19 cellular contexts compared by ENCODE assay signal in genomic region chr18:33735428-33735827, GRCh38.
DNase-seq lines count a peak whose midpoint lies in the region; ATAC-seq and TF ChIP-seq lines count a peak whose summit lies in the region.
"Had no signal": no experiment of that assay in that cellular context is flagged by ENCODE, and none has a peak within 500 bp of the region (broad histone marks: within the 10 kb centered on the region; RNA-seq: fewer than 3 reads in every experiment).

No MANE protein-coding gene starts in this region.

- no peaks in the 10 kb centered on the region for H3K36me3 Mint-ChIP-seq in activated naive CD4-positive, alpha-beta T cell treated with anti-CD3 and anti-CD28 coated beads, Interleukin-2, amount 50 U/mL, for 72 hours
- H3K36me3 Mint-ChIP-seq: CD4-positive, CD25-positive, alpha-beta regulatory T cell; IgD-negative memory B cell had no signal

- no peaks in the 10 kb centered on the region for H3K27me3 ChIP-seq in osteoblast (ENCODE audit: insufficient read depth, low read length)

- CTCF ChIA-PET in HEK293 (lab: Yijun Ruan, JAX), result interaction anchor here (0.7 to 1.7 kb wide), 5 partner anchors 9 to 524 kb away, joined by 3 to 9 read pairs (median 3); no protein-coding TSS in a partner anchor

- no peaks in the 10 kb centered on the region for H3K4me1 ChIP-seq in HEK293 (ENCODE audit: control insufficient read depth, insufficient read depth, low read length)
- H3K4me1 ChIP-seq in osteoblast (ENCODE audit: insufficient read depth, low read length), result no peaks in the 10 kb centered on the region

- POLR2A ChIA-PET in HEK293 (lab: Yijun Ruan, JAX), result no interaction called here

- peaks cover 18 to 24% of the 10 kb centered on the region in 2 donors for H3K9me3 Mint-ChIP-seq in activated naive CD4-positive, alpha-beta T cell treated with anti-CD3 and anti-CD28 coated beads, Interleukin-2, amount 50 U/mL, for 72 hours
- H3K9me3 Mint-ChIP-seq: IgD-negative memory B cell had no signal

- peak; percentile 32 for DNase-seq in COR-L47 (lab: John Stamatoyannopoulos, UW)
- DNase-seq in NCI-H524 (lab: John Stamatoyannopoulos, UW), result peak; percentile 84 to 92
- peak; percentile 67 to 86 for DNase-seq in erythroblast (lab: John Stamatoyannopoulos, UW)
- no peak for DNase-seq in activated naive CD4-positive, alpha-beta T cell treated with anti-CD3 and anti-CD28 coated beads, Interleukin-2, amount 50 U/mL, for 72 hours (ENCODE audit: low spot score in 2 of 2)
- DNase-seq in osteoblast (ENCODE audit: insufficient read length, low spot score, missing footprints), result no peak
- no peak for DNase-seq in stimulated activated CD4-positive, alpha-beta T cell treated with anti-CD3 and anti-CD28 coated beads, Interleukin-1b, Interleukin-23, amount 100 ng/mL, for 48 hours
- DNase-seq: CD4-positive, CD25-positive, alpha-beta regulatory T cell; EL; GF-D8; MV-4-11; NCI-H1105 treated with DMSO at 0.1 percent for 48 hours; NCI-H345; NCI-H526 treated with DMSO at 0.1 percent for 48 hours; SIG-M5; SK-N-SH; T-helper 2 cell had no signal

- TF ChIP-seq CTCF in HEK293 (tag by site-specific recombination; IDR thresholded peaks at IDR 0.05) (no peak), osteoblast (IDR thresholded peaks at IDR 0.05; ENCODE audit: extremely low read depth, low read depth, low read length) (no peak)

- H2AFZ ChIP-seq in osteoblast (ENCODE audit: low read length), result no peak overlapping the region

- no peaks in the 10 kb centered on the region for H4K20me1 ChIP-seq in osteoblast (ENCODE audit: insufficient read depth, low read length)

- H3K79me2 ChIP-seq in osteoblast (ENCODE audit: insufficient read depth, low read length), result no peaks in the 10 kb centered on the region

- TF ChIP-seq POLR2A in erythroblast (IDR thresholded peaks at IDR 0.05; ENCODE audit: low read length), result no peak

- no peak overlapping the region for H3K4me3 ChIP-seq in HEK293 (ENCODE audit: low read depth, low read length)
- no peak overlapping the region for H3K4me3 ChIP-seq in osteoblast (ENCODE audit: insufficient read depth, low read length)

- no peak for ATAC-seq in activated naive CD4-positive, alpha-beta T cell treated with anti-CD3 and anti-CD28 coated beads, Interleukin-2, amount 50 U/mL, for 72 hours
- ATAC-seq: Panc1 had no signal

- H3K36me3 ChIP-seq in HEK293 (ENCODE audit: control insufficient read depth in 2 of 2, insufficient read depth in 1 of 2, low read length in 2 of 2), result peaks cover 0 to 14% of the 10 kb centered on the region in 2 experiments; a peak in 1 of 3 replicates
- H3K36me3 ChIP-seq in osteoblast (ENCODE audit: insufficient read depth, low read length), result no peaks in the 10 kb centered on the region

- H3K27ac ChIP-seq in HEK293 (ENCODE audit: extremely low read depth, low read depth, low read length) (no peak overlapping the region), osteoblast (ENCODE audit: low read depth, low read length) (no peak overlapping the region)

- no peak overlapping the region for H3K4me2 ChIP-seq in osteoblast (ENCODE audit: insufficient read depth, low read length)
- H3K4me2 ChIP-seq: SK-N-SH had no signal

- H3K27ac Mint-ChIP-seq in activated naive CD4-positive, alpha-beta T cell treated with anti-CD3 and anti-CD28 coated beads, Interleukin-2, amount 50 U/mL, for 72 hours, result no peak overlapping the region
- H3K27ac Mint-ChIP-seq: CD4-positive, CD25-positive, alpha-beta regulatory T cell; IgD-negative memory B cell had no signal

- no peaks in the 10 kb centered on the region for H3K9me3 ChIP-seq in HEK293 (ENCODE audit: control insufficient read depth, insufficient read depth, low read depth, low read length)
- no peaks in the 10 kb centered on the region for H3K9me3 ChIP-seq in osteoblast (ENCODE audit: low read depth, low read length)
- H3K9me3 ChIP-seq: SK-N-SH had no signal

TF ChIP-seq in HEK293, 187 proteins besides CTCF, POLR2A, EP300 and RAD21:
- peak; percentile 48 for TF ChIP-seq ZIC2 (tag by site-specific recombination; IDR thresholded peaks at IDR 0.05)
- TF ChIP-seq ZNF776 (tag by site-specific recombination; IDR thresholded peaks at IDR 0.05; ENCODE audit: borderline replicate concordance), result no peak

Comparison
In these comparisons a context has a peak if more than half of its experiments do, and no peak if none do; other contexts are left out.
1. DNase-seq: peak in COR-L47 (single experiment), NCI-H524 (2 of 2) and erythroblast (2 of 2); none in activated naive CD4-positive, alpha-beta T cell treated with anti-CD3 and anti-CD28 coated beads, Interleukin-2, amount 50 U/mL, for 72 hours (0 of 2), osteoblast (single experiment) and stimulated activated CD4-positive, alpha-beta T cell treated with anti-CD3 and anti-CD28 coated beads, Interleukin-1b, Interleukin-23, amount 100 ng/mL, for 48 hours (single experiment).